17 cellular contexts compared by ENCODE assay signal in the genomic region with DNA sequence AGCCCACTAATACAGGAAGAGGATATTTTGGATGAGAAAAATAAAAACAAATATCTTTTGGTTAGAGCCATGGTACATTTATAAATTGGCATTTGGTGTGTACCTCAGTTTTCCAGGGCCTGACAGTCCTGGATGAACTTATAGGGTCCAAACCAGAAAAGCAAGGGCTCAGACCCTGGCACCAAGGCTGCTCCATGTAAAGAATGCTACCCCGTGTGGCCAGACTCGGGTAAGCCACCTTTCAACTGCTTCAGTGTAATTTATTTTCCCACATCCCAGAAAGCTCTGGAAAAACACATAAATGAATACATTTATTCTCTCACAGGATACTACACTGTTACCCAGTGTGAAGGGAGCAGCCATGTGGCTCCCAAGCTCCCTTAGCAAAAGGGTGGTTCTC. TPM values are rescaled to one million over a fixed set of nuclear protein-coding genes. Genes with fewer than 3 reads are reported as not detected.
A peak's percentile ranks its signal among the peaks of the same experiment; 100 is the strongest.
DNase-seq lines count a peak whose midpoint lies in the region; ATAC-seq, FAIRE-seq and TF ChIP-seq lines count a peak whose summit lies in the region.
"Had no signal": no experiment of that assay in that cellular context is flagged by ENCODE, and none has a peak within 500 bp of the region (broad histone marks: within the 10 kb centered on the region; RNA-seq: fewer than 3 reads in every experiment).

No MANE protein-coding gene starts in this region.

- H3K4ac ChIP-seq in IMR-90 (ENCODE audit: low read depth, low read length) (no peak overlapping the region), mesendoderm (ENCODE audit: low read depth, low read length) (no peak overlapping the region)

- no TSS peak for BruUV-seq in IMR-90 (replicated peaks; lab: Mats Ljungman, UMichigan)

- no peak overlapping the region for H4K91ac ChIP-seq in IMR-90 (ENCODE audit: insufficient read depth, low read depth, low read length)

- peaks cover 38% of the 10 kb centered on the region for H4K20me1 ChIP-seq in IMR-90 (ENCODE audit: insufficient read depth, low read length)

- H4K5ac ChIP-seq in IMR-90 (ENCODE audit: low read depth, low read length) (no peak overlapping the region), mesendoderm (ENCODE audit: low read length) (no peak overlapping the region)

- no peak overlapping the region for H2BK15ac ChIP-seq in IMR-90 (ENCODE audit: low read depth, low read length)
- H2BK15ac ChIP-seq in mesendoderm (replicated peaks; ENCODE audit: low read depth) = no peak overlapping the region

- intact Hi-C loops in IMR-90 (cut with micrococcal nuclease) = no loop called here

- H3K36me3 ChIP-seq in IMR-90 (ENCODE audit: control insufficient read depth, insufficient read depth, low read length) (peaks cover 37% of the 10 kb centered on the region), mesendoderm (ENCODE audit: control insufficient read depth, insufficient read depth, low read length) (peaks cover 33% of the 10 kb centered on the region)

- H3K23ac ChIP-seq in IMR-90 (ENCODE audit: low read depth, low read length) = no peak overlapping the region
- H3K23ac ChIP-seq in mesendoderm (ENCODE audit: low read length) = no peak overlapping the region

- H3K4me3 ChIP-seq in AG10803 (ENCODE audit: low read length) (no peak overlapping the region), IMR-90 (ENCODE audit: insufficient read depth, low read depth, low read length) (no peak overlapping the region), mesendoderm (ENCODE audit: low read length) (no peak overlapping the region)
- H3K4me3 ChIP-seq: BLaER1 treated with 17β-estradiol and CSF1 and Interleukin-3, amounts not matched to agents 10 nM and 100 nM had no signal

- H3K9me3 ChIP-seq in IMR-90 (ENCODE audit: control insufficient read depth, insufficient read depth, low read length) = no peaks in the 10 kb centered on the region
- H3K9me3 ChIP-seq: BLaER1 treated with 17β-estradiol and CSF1 and Interleukin-3, amounts not matched to agents 10 nM and 100 nM had no signal

- H2BK20ac ChIP-seq in IMR-90 (ENCODE audit: low read depth, low read length) = no peak overlapping the region

- H4K8ac ChIP-seq in IMR-90 (ENCODE audit: low read depth in 2 of 2, low read length in 2 of 2) (no peak overlapping the region), mesendoderm (ENCODE audit: low read depth, low read length) (no peak overlapping the region)

- DNase-seq in AG10803 (ENCODE audit: low read depth) (no peak), IMR-90 (no peak), chondrocyte (ENCODE audit: low spot score) (no peak), mesendoderm (peak; percentile 28), frontal cortex (ENCODE audit: low spot score in 2 of 2) (no peak), T-helper 2 cell (no peak), nucleus accumbens (lab: John Stamatoyannopoulos, UW) (no peak)
- DNase-seq: activated CD8-positive, alpha-beta memory T cell treated with anti-CD3 and anti-CD28 coated beads, Interleukin-2, amount 50 U/mL, for 48 hours; effector CD8-positive, alpha-beta T cell; hypothalamus; NCI-H446; RPMI8226 had no signal

- no peak overlapping the region for H3K4me3 Mint-ChIP-seq in chondrocyte (ENCODE audit: unreplicated experiment)
- H3K4me3 Mint-ChIP-seq: memory B cell; stimulated activated memory B cell treated with anti-CD40 and anti-IgM and Interleukin-4, amounts not matched to agents 10 μg/mL and 1 μg/mL and 100 μg/mL, for 72 hours had no signal

- H3K4me2 ChIP-seq in IMR-90 (ENCODE audit: low read depth, low read length) (no peak overlapping the region), mesendoderm (ENCODE audit: low read length) (no peak overlapping the region)
- H3K4me2 ChIP-seq: BLaER1 treated with 17β-estradiol and CSF1 and Interleukin-3, amounts not matched to agents 10 nM and 100 nM had no signal

- H3K14ac ChIP-seq in IMR-90 (replicated peaks; ENCODE audit: low read depth, low read length) = no peak overlapping the region

- POLR2A ChIA-PET in IMR-90 (lab: Charles Lee; ENCODE audit: unreplicated experiment) = no interaction called here

- H3K27ac ChIP-seq in IMR-90 (ENCODE audit: insufficient read depth, low read length) (no peak overlapping the region), mesendoderm (ENCODE audit: low read depth, low read length) (no peak overlapping the region)
- H3K27ac ChIP-seq: BLaER1 treated with 17β-estradiol and CSF1 and Interleukin-3, amounts not matched to agents 10 nM and 100 nM had no signal

- no peak overlapping the region for H2BK5ac ChIP-seq in IMR-90 (ENCODE audit: low read depth, low read length, poor library complexity, severe bottlenecking)
- no peak overlapping the region for H2BK5ac ChIP-seq in mesendoderm (ENCODE audit: low read length)

- TF ChIP-seq POLR2A in IMR-90 (IDR thresholded peaks at IDR 0.05; ENCODE audit: low read depth, low read length) = no peak

- no peaks in the 10 kb centered on the region for H3K27me3 Mint-ChIP-seq in chondrocyte (ENCODE audit: low read depth)
- H3K27me3 Mint-ChIP-seq: memory B cell; stimulated activated memory B cell treated with anti-CD40 and anti-IgM and Interleukin-4, amounts not matched to agents 10 μg/mL and 1 μg/mL and 100 μg/mL, for 72 hours had no signal

- TF ChIP-seq RAD21 in IMR-90 (IDR thresholded peaks at IDR 0.05; ENCODE audit: low read length) = no peak

- H3K18ac ChIP-seq in IMR-90 (ENCODE audit: low read depth, low read length) (no peak overlapping the region), mesendoderm (ENCODE audit: low read length) (no peak overlapping the region)

- H3K4me1 Mint-ChIP-seq in chondrocyte (ENCODE audit: low read depth) = peaks cover 33% of the 10 kb centered on the region

- no peak overlapping the region for H3K9ac ChIP-seq in IMR-90 (ENCODE audit: low read depth, low read length)
- no peak overlapping the region for H3K9ac ChIP-seq in mesendoderm (ENCODE audit: low read length)
- H3K9ac ChIP-seq: BLaER1 treated with 17β-estradiol and CSF1 and Interleukin-3, amounts not matched to agents 10 nM and 100 nM had no signal

- ATAC-seq in IMR-90 (ENCODE audit: low read depth) (no peak), GM21825 (IDR thresholded peaks at IDR 0.05; ENCODE audit: unreplicated experiment) (no peak)
- ATAC-seq: stimulated activated memory B cell treated with anti-CD40 and anti-IgM and Interleukin-4, amounts not matched to agents 10 μg/mL and 1 μg/mL and 100 μg/mL, for 72 hours had no signal

- no peak overlapping the region for H2AFZ ChIP-seq in IMR-90 (replicated peaks; ENCODE audit: low read length, poor library complexity)

- H3K9me3 Mint-ChIP-seq in chondrocyte (ENCODE audit: low read depth) = no peaks in the 10 kb centered on the region
- H3K9me3 Mint-ChIP-seq: memory B cell; stimulated activated memory B cell treated with anti-CD40 and anti-IgM and Interleukin-4, amounts not matched to agents 10 μg/mL and 1 μg/mL and 100 μg/mL, for 72 hours had no signal

- WGBS in IMR-90 (ENCODE audit: extremely low coverage in 2 of 2, insufficient read length in 1 of 2), 2 experiments = no CpG with 5 or more reads among the region's 2 CpGs
- WGBS in mesendoderm (ENCODE audit: extremely low coverage, insufficient coverage, low lambda C conversion rate) = no CpG with 5 or more reads among the region's 2 CpGs

- TF ChIP-seq CTCF in AG10803 (conservative IDR thresholded peaks at IDR 0.05; ENCODE audit: low read length) (peak; percentile 17; the same call in 1 of the 2 replicates), IMR-90 (conservative IDR thresholded peaks at IDR 0.05; ENCODE audit: low read depth, low read length) (peak; percentile 10; the same call in 1 of the 2 replicates), chondrocyte (IDR thresholded peaks at IDR 0.05) (peak; percentile 41)

- H3K9me1 ChIP-seq in IMR-90 (ENCODE audit: insufficient read depth, low read length) = peaks cover 40% of the 10 kb centered on the region

- dilution Hi-C loops in IMR-90 (cut with HindIII; ENCODE audit: low sequenced_read_pairs, unreplicated experiment) = no loop called here

- no peak overlapping the region for H3K56ac ChIP-seq in IMR-90 (ENCODE audit: extremely low read depth, insufficient read depth, low read length)
- H3K56ac ChIP-seq in mesendoderm (ENCODE audit: low read length) = no peak overlapping the region

- H2AK5ac ChIP-seq in IMR-90 (ENCODE audit: low read depth, low read length) (no peak overlapping the region), mesendoderm (ENCODE audit: low read length) (no peak overlapping the region)

- H3K4me1 ChIP-seq in IMR-90 (ENCODE audit: control insufficient read depth, insufficient read depth, low read length) = peaks cover 20% of the 10 kb centered on the region
- no peaks in the 10 kb centered on the region for H3K4me1 ChIP-seq in mesendoderm (ENCODE audit: control insufficient read depth, low read depth, low read length)

- peaks cover 30% of the 10 kb centered on the region for H3K79me2 ChIP-seq in mesendoderm (ENCODE audit: control insufficient read depth, insufficient read depth, low read length)

- peaks cover 27% of the 10 kb centered on the region for H3K36me3 Mint-ChIP-seq in chondrocyte (ENCODE audit: low read depth)

- FAIRE-seq in frontal cortex (lab: Jason Lieb, UNC) = no peak

- H3K27me3 ChIP-seq in IMR-90 (ENCODE audit: control insufficient read depth, insufficient read depth, low read length) = no peaks in the 10 kb centered on the region
- no peaks in the 10 kb centered on the region for H3K27me3 ChIP-seq in mesendoderm (ENCODE audit: insufficient read depth, low read length, poor library complexity)
- H3K27me3 ChIP-seq: BLaER1 treated with 17β-estradiol and CSF1 and Interleukin-3, amounts not matched to agents 10 nM and 100 nM had no signal

- no peak overlapping the region for H3K27ac Mint-ChIP-seq in chondrocyte (ENCODE audit: unreplicated experiment)
- H3K27ac Mint-ChIP-seq: memory B cell; stimulated activated memory B cell treated with anti-CD40 and anti-IgM and Interleukin-4, amounts not matched to agents 10 μg/mL and 1 μg/mL and 100 μg/mL, for 72 hours had no signal

- H3K79me1 ChIP-seq in IMR-90 (ENCODE audit: low read depth in 1 of 2, low read length in 2 of 2) (peaks cover 42 to 72% of the 10 kb centered on the region in 2 experiments), mesendoderm (ENCODE audit: low read length) (peaks cover 33% of the 10 kb centered on the region)

- H2BK120ac ChIP-seq in IMR-90 (ENCODE audit: low read depth, low read length) = no peak overlapping the region
- no peak overlapping the region for H2BK120ac ChIP-seq in mesendoderm (ENCODE audit: low read depth, low read length)

- in situ Hi-C loops in IMR-90 (cut with MboI; ENCODE audit: low sequenced_read_pairs) = no loop called here

- peak overlapping the region; percentile 17 for H2AK9ac ChIP-seq in IMR-90 (replicated peaks; ENCODE audit: low read depth, low read length, poor library complexity)

- CTCF ChIA-PET in IMR-90 (lab: Yijun Ruan, JAX) = no interaction called here

RNA-seq across cellular contexts. Expression of gene MRPL14, which starts 13.9 kb away (rescaled TPM):
- total RNA-seq in IMR-90 (2012; rRNA removed) (43.7 and 52.8 TPM in 2 replicates), chondrocyte (35.1 to 38.7 TPM (median 35.5 TPM) in 3 replicates), frontal cortex (41.2 TPM)
- 87.9 and 102 TPM in 2 replicates for polyA plus RNA-seq in IMR-90 (2012; rRNA removed)
- 107 and 112 TPM in 2 replicates for polyA plus RNA-seq in IMR-90 (2012; cell fraction: cytosol; rRNA removed)
- polyA plus RNA-seq in IMR-90 (2012; cell fraction: nucleus; rRNA removed; ENCODE audit: low replicate concordance) = 25.7 and 42.9 TPM in 2 replicates
- polyA plus RNA-seq in mesendoderm (2013, experiment 1 of 2) = 90.4 TPM
- 90.0 TPM for polyA plus RNA-seq in mesendoderm (2013, experiment 2 of 2)

RNA-seq across cellular contexts. Expression of gene TMEM63B, which starts 14.0 kb away (rescaled TPM):
- total RNA-seq in IMR-90 (2012; rRNA removed) (12.2 and 12.8 TPM in 2 replicates), chondrocyte (36.2 to 40.7 TPM (median 40.3 TPM) in 3 replicates), frontal cortex (35.5 TPM)
- 42.6 and 45.6 TPM in 2 replicates for polyA plus RNA-seq in IMR-90 (2012; rRNA removed)
- 18.6 and 55.2 TPM in 2 replicates for polyA plus RNA-seq in IMR-90 (2012; cell fraction: cytosol; rRNA removed)
- polyA plus RNA-seq in IMR-90 (2012; cell fraction: nucleus; rRNA removed; ENCODE audit: low replicate concordance) = 129 TPM in 2 replicates
- 17.8 TPM for polyA plus RNA-seq in mesendoderm (2013, experiment 1 of 2)
- 17.9 TPM for polyA plus RNA-seq in mesendoderm (2013, experiment 2 of 2)

RNA-seq across cellular contexts. Expression of gene CAPN11, which starts 45.2 kb away (rescaled TPM):
- total RNA-seq in IMR-90 (2012; rRNA removed) = not detected in 2 replicates
- not detected in 2 replicates for polyA plus RNA-seq in IMR-90 (2012; rRNA removed)
- 0.01 TPM in 1 of 2 replicates, not detected in the other for polyA plus RNA-seq in IMR-90 (2012; cell fraction: cytosol; rRNA removed)
- polyA plus RNA-seq in IMR-90 (2012; cell fraction: nucleus; rRNA removed; ENCODE audit: low replicate concordance) = 0.10 and 0.24 TPM in 2 replicates
- total RNA-seq in chondrocyte = 0.07 TPM in 1 of 3 replicates, not detected in the others
- 0.18 TPM for polyA plus RNA-seq in mesendoderm (2013, experiment 1 of 2)
- polyA plus RNA-seq in mesendoderm (2013, experiment 2 of 2) = 0.22 TPM
- total RNA-seq in frontal cortex = not detected
- total RNA-seq: M059J had no signal
